Comparison of ENCODE assay signal across 19 cellular contexts in the genomic region with DNA sequence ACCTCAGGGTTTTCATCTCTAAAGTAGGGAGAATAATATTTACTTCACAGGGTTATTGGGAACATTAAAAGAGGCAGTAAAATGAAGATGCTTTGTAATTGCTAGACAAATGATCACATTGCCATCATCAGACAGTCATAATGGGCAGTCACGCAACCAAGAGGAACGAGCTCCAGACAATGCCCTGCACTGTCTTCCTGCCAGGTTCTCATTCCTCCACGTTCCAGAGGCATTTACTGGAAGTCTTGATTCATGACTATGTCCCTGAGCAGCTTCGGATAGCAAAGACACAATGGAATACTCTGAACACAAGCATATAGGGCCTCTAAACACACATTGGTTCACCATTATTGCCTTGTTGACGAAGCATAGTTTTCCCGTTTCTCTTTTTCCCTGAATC.
A peak's percentile ranks its signal among the peaks of the same experiment; 100 is the strongest.
DNase-seq lines count a peak whose midpoint lies in the region; ATAC-seq and FAIRE-seq lines count a peak whose summit lies in the region.
"Had no signal": no experiment of that assay in that cellular context is flagged by ENCODE, and none has a peak within 500 bp of the region (broad histone marks: within the 10 kb centered on the region; RNA-seq: fewer than 3 reads in every experiment).

No MANE protein-coding gene starts in this region.

- DNase-seq in NCI-H2029 treated with DMSO at 0.1 percent for 48 hours (lab: John Stamatoyannopoulos, UW) = peak; percentile 47
- no peak for DNase-seq in NCI-H2029 (lab: John Stamatoyannopoulos, UW)
- peak; percentile 38 for DNase-seq in SHP77 treated with DMSO at 0.1 percent for 48 hours (lab: John Stamatoyannopoulos, UW)
- DNase-seq in urothelium cell line (ENCODE audit: low spot score) = peak; percentile 49
- DNase-seq in hippocampal formation (lab: John Stamatoyannopoulos, UW) = no peak
- DNase-seq: adrenal gland; CD4-positive, alpha-beta T cell; cerebellar nuclear complex; DND-41; effector memory CD4-positive, alpha-beta T cell; NCI-H2081 treated with DMSO at 0.1 percent for 48 hours; NCI-H524 treated with DMSO at 0.1 percent for 48 hours; OCI-M1; SK-N-SH; T1000 had no signal

- FAIRE-seq in urothelium cell line (lab: Jason Lieb, UNC) = no peak
- FAIRE-seq: A549 had no signal

- ATAC-seq in esophagus mucosa (peak; percentile 35), HG03460 (IDR thresholded peaks at IDR 0.05; ENCODE audit: unreplicated experiment) (no peak), GM21737 (IDR thresholded peaks at IDR 0.05; ENCODE audit: unreplicated experiment) (no peak)
- ATAC-seq: A549 had no signal

Comparison
In these comparisons a context has a peak if more than half of its experiments do, and no peak if none do; other contexts are left out.
1. DNase-seq: peak in NCI-H2029 treated with DMSO at 0.1 percent for 48 hours (single experiment), SHP77 treated with DMSO at 0.1 percent for 48 hours (single experiment) and urothelium cell line (single experiment); none in NCI-H2029 (single experiment) and hippocampal formation (0 of 2).